In the genomic region with DNA sequence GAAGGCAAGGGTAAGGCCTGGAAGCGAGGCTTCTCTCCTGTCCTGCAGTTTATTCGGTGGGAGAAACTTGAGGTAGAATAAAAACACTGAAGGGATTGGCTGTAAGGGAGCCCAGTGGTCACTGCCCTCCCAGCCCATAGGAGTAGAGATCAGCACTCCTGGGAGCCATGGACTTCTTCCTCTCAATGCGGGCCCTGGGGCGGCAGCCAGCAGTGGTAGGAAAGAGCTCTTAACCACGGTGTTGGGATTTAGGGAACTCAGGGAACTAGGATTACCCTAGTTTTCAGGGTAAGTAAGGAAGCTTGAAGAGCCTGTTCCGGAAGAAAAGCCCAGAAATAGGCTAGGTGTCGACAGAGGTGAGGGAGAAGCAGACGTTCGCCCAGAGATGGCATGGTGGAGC, we compare ENCODE assay signal across 12 cellular contexts. TPM values are rescaled to one million over a fixed set of nuclear protein-coding genes. Genes with fewer than 3 reads are reported as not detected.
A peak's percentile ranks its signal among the peaks of the same experiment; 100 is the strongest.
DNase-seq lines count a peak whose midpoint lies in the region; ATAC-seq and TF ChIP-seq lines count a peak whose summit lies in the region.
"Had no signal": no experiment of that assay in that cellular context is flagged by ENCODE, and none has a peak within 500 bp of the region (broad histone marks: within the 10 kb centered on the region; RNA-seq: fewer than 3 reads in every experiment).

No MANE protein-coding gene starts in this region.

- H3K4me1 ChIP-seq in transverse colon, result peaks cover 0 to 20% (median 4%) of the 10 kb centered on the region in 4 donors

- POLR2A ChIA-PET in GM10248 (lab: Yijun Ruan, JAX), result interaction anchor here (0.6 kb wide), 1 partner anchor 50 kb away, joined by 3 read pairs; no protein-coding TSS in a partner anchor

- WGBS in transverse colon (ENCODE audit: low coverage in 1 of 2), 2 donors, result 87 to 88% methylated on average over 5 to 9 of the region's 9 CpGs

- peaks cover 24% of the 10 kb centered on the region for H3K4me1 Mint-ChIP-seq in nephron progenitor cell

- no peak for TF ChIP-seq POLR2A in transverse colon (IDR thresholded peaks at IDR 0.05)

- no peak overlapping the region for H3K4me3 Mint-ChIP-seq in nephron progenitor cell
- H3K4me3 Mint-ChIP-seq: activated naive CD8-positive, alpha-beta T cell; CD14-positive monocyte had no signal

- H3K4me3 ChIP-seq in dorsolateral prefrontal cortex (no peak overlapping the region), transverse colon (no peak overlapping the region)

- no peak for TF ChIP-seq EP300 in transverse colon (IDR thresholded peaks at IDR 0.05; ENCODE audit: low read depth)

- H3K36me3 Mint-ChIP-seq in nephron progenitor cell (ENCODE audit: low read depth), result peaks cover 48% of the 10 kb centered on the region

- H3K9me3 Mint-ChIP-seq in nephron progenitor cell, result no peaks in the 10 kb centered on the region

- DNase-seq in dorsolateral prefrontal cortex (peak in 1 of 10 donors; percentile 16), nephron progenitor cell (no peak), transverse colon (no peak), NCI-H146 (lab: John Stamatoyannopoulos, UW) (no peak), GM10248 (ENCODE audit: extremely low spot score) (no peak)
- DNase-seq: cortex of kidney, NCI-H187 treated with DMSO at 0.1 percent for 48 hours, NCI-H748 treated with DMSO at 0.1 percent for 48 hours had no signal

- intact Hi-C loops in dorsolateral prefrontal cortex (cut with DNase I), result loop anchor here in 1 of 2 donors (10.0 kb wide), 1 partner anchor 187 kb away; no protein-coding TSS in a partner anchor
- intact Hi-C loops in transverse colon (cut with DNase I; ENCODE audit: low total_unique reads), result no loop called here

- H3K27me3 ChIP-seq in dorsolateral prefrontal cortex (no peaks in the 10 kb centered on the region), transverse colon (no peaks in the 10 kb centered on the region)

- peak overlapping the region; percentile 88 for H3K27ac Mint-ChIP-seq in nephron progenitor cell
- H3K27ac Mint-ChIP-seq: activated naive CD8-positive, alpha-beta T cell; CD14-positive monocyte had no signal

- no peak for ATAC-seq in GM21825 (IDR thresholded peaks at IDR 0.05; ENCODE audit: unreplicated experiment)

- in situ Hi-C loops in transverse colon (cut with MboI; ENCODE audit: low pct_ligation_motif_present in 1 of 4, low pct_unique_long_range_greater_than_20kb in 1 of 4, low sequenced_read_pairs in 3 of 4), result loop anchor here in 2 of 4 donors (5.0 to 25.0 kb wide), 4 partner anchors 85 to 200 kb away; a partner anchor contains a TSS

- H3K36me3 ChIP-seq in transverse colon, result peaks cover 0 to 23% (median 2%) of the 10 kb centered on the region in 4 donors

- TF ChIP-seq CTCF in dorsolateral prefrontal cortex (IDR thresholded peaks at IDR 0.05 in 54 of 56, conservative IDR thresholded peaks at IDR 0.05 in 2 of 56; ENCODE audit: low read depth in 1 of 56, partially characterized antibody in 56 of 56) (no peak), nephron progenitor cell (IDR thresholded peaks at IDR 0.05) (no peak), transverse colon (IDR thresholded peaks at IDR 0.05) (no peak), GM10248 (IDR thresholded peaks at IDR 0.05; ENCODE audit: control extremely low read depth, extremely low read depth, low read depth, missing control alignments) (no peak)

- CTCF ChIA-PET in GM10248 (lab: Yijun Ruan, JAX), result interaction anchor here (1.1 to 1.9 kb wide), 7 partner anchors 10 to 378 kb away, joined by 3 to 8 read pairs (median 6); no protein-coding TSS in a partner anchor

- no peaks in the 10 kb centered on the region for H3K9me3 ChIP-seq in transverse colon

- peaks cover 7% of the 10 kb centered on the region for H3K27me3 Mint-ChIP-seq in nephron progenitor cell (ENCODE audit: low read depth, poor library complexity)
- H3K27me3 Mint-ChIP-seq: activated naive CD8-positive, alpha-beta T cell had no signal

- H3K27ac ChIP-seq in dorsolateral prefrontal cortex, result peak overlapping the region in 57 of 59 donors; percentile 7 to 93 (median 69)
- peak overlapping the region; percentile 40 to 64 (median 46) for H3K27ac ChIP-seq in transverse colon
- H3K27ac ChIP-seq: KMS-11 had no signal

RNA-seq across cellular contexts. Expression of a gene that starts 23.8 kb away (rescaled TPM):
- total RNA-seq in dorsolateral prefrontal cortex, result 10 to 100 TPM in 115 of 120 experiments, 1 to 10 TPM in 5; 7.5 to 45.5 (median 18.3) TPM
- total RNA-seq in transverse colon, result 10 to 100 TPM; 35.4 to 95.7 (median 66.2) TPM

RNA-seq across cellular contexts. Expression of a gene that starts 40.5 kb away (rescaled TPM):
- 10 to 100 TPM in 14 of 120 experiments, 1 to 10 TPM in 106; 1.3 to 16.2 (median 4.5) TPM for total RNA-seq in dorsolateral prefrontal cortex
- total RNA-seq in transverse colon, result 1 to 10 TPM in 1 of 4 donors, under 1 TPM in 2, not detected in 1; 0.41 to 2.2 (median 0.95) TPM

RNA-seq across cellular contexts. Expression of a gene that starts 49.7 kb away (rescaled TPM):
- total RNA-seq in dorsolateral prefrontal cortex, result 10 to 100 TPM; 39.4 to 77.1 (median 59.2) TPM
- 10 to 100 TPM; 46.4 to 91.7 (median 57.6) TPM for total RNA-seq in transverse colon

RNA-seq across cellular contexts. Expression of a gene that starts 53.6 kb away (rescaled TPM):
- total RNA-seq in dorsolateral prefrontal cortex, result 100 to 1,000 TPM; 253 to 459 (median 379) TPM
- 100 to 1,000 TPM in 2 of 4 donors, 10 to 100 TPM in 2; 91.8 to 313 (median 115) TPM for total RNA-seq in transverse colon

RNA-seq across cellular contexts. Expression of a gene that starts 54.7 kb away (rescaled TPM):
- total RNA-seq in dorsolateral prefrontal cortex (10 to 100 TPM; 16.9 to 36.3 (median 26.3) TPM), transverse colon (100 to 1,000 TPM in 3 of 4 donors, 10 to 100 TPM in 1; 81.3 to 191 (median 143) TPM)
